ENCODE assay signal across 8 cellular contexts in genomic region chr6:30066577-30067459, GRCh38. TPM values are rescaled to one million over a fixed set of nuclear protein-coding genes. Genes with fewer than 3 reads are reported as not detected.
DNase-seq lines count a peak whose midpoint lies in the region; ATAC-seq and TF ChIP-seq lines count a peak whose summit lies in the region.

A gene with protein sequence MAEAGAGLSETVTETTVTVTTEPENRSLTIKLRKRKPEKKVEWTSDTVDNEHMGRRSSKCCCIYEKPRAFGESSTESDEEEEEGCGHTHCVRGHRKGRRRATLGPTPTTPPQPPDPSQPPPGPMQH (plus strand): TSS chr6:30067198. CDS start chr6:30067411, 213 bp downstream.

- DNase-seq in NCI-H187 (lab: John Stamatoyannopoulos, UW) (peak; percentile 96 to 100), T-helper 2 cell (peak; percentile 92 to 100 (median 98)), left ventricle myocardium inferior (peak; percentile 98), progenitor cell of endocrine pancreas (ENCODE audit: low spot score, unreplicated experiment) (peak; percentile 88), ureter (ENCODE audit: low spot score) (peak; percentile 99)

- peaks cover 50% of the 10 kb centered on the region for H3K4me1 ChIP-seq in left ventricle myocardium inferior

- H3K36me3 ChIP-seq in left ventricle myocardium inferior = peaks cover 28% of the 10 kb centered on the region

- peaks cover 12% of the 10 kb centered on the region for H3K27me3 ChIP-seq in left ventricle myocardium inferior (ENCODE audit: low read depth)

- peak within 1 kb of the TSS; percentile 96 for H3K27ac Mint-ChIP-seq in progenitor cell of endocrine pancreas

- H3K4me1 Mint-ChIP-seq in progenitor cell of endocrine pancreas (ENCODE audit: low read depth) = peaks cover 28% of the 10 kb centered on the region

- H3K36me3 Mint-ChIP-seq in progenitor cell of endocrine pancreas (ENCODE audit: insufficient read depth) = peaks cover 25% of the 10 kb centered on the region

- H3K9me3 ChIP-seq in left ventricle myocardium inferior (replicated peaks) = no peaks in the 10 kb centered on the region

- peaks cover 28% of the 10 kb centered on the region for H3K27me3 Mint-ChIP-seq in progenitor cell of endocrine pancreas

- peak; percentile 96 for ATAC-seq in GM18498 (IDR thresholded peaks at IDR 0.05; ENCODE audit: unreplicated experiment)
- peak; percentile 96 for ATAC-seq in HG02938 (IDR thresholded peaks at IDR 0.05; ENCODE audit: unreplicated experiment)

- peak within 1 kb of the TSS; percentile 87 for H3K4me3 ChIP-seq in left ventricle myocardium inferior

- intact Hi-C loops in left ventricle myocardium inferior (cut with micrococcal nuclease) = loop anchor here (2.0 kb wide), 1 partner anchor 36 kb away; no protein-coding TSS in a partner anchor

- H3K9me3 Mint-ChIP-seq in progenitor cell of endocrine pancreas (ENCODE audit: low read depth) = no peaks in the 10 kb centered on the region

- peak within 1 kb of the TSS; percentile 87 for H3K4me3 Mint-ChIP-seq in progenitor cell of endocrine pancreas (ENCODE audit: low read depth)

- TF ChIP-seq CTCF in left ventricle myocardium inferior (IDR thresholded peaks at IDR 0.05; ENCODE audit: borderline replicate concordance) = no peak
- no peak for TF ChIP-seq CTCF in progenitor cell of endocrine pancreas (IDR thresholded peaks at IDR 0.05; ENCODE audit: unreplicated experiment)

- H3K27ac ChIP-seq in angular gyrus (ENCODE audit: low read depth, low read length) (peak within 1 kb of the TSS; percentile 95), left ventricle myocardium inferior (replicated peaks) (peak within 1 kb of the TSS; percentile 94)

RNA-seq across cellular contexts. Expression of the gene that starts here (rescaled TPM):
- total RNA-seq in left ventricle myocardium inferior (45.3 TPM), progenitor cell of endocrine pancreas (45.1 and 48.4 TPM in 2 replicates), ureter (76.0 TPM)

Comparison
In these comparisons a context has a peak if more than half of its experiments do, and no peak if none do; other contexts are left out.
1. Peak in every context shown above with its lines: DNase-seq, ATAC-seq, H3K4me3 ChIP-seq and H3K27ac ChIP-seq.